In genomic region chr17:31997005-31997404, GRCh38 we compare ENCODE assay signal across 27 cellular contexts.
"Had no signal": no experiment of that assay in that cellular context is flagged by ENCODE, and none has a peak within 500 bp of the region (broad histone marks: within the 10 kb centered on the region; RNA-seq: fewer than 3 reads in every experiment).

No MANE protein-coding gene starts in this region.

- H3K27ac ChIP-seq: SJSA1, SK-N-MC had no signal

- ATAC-seq: HepG2 had no signal

- FAIRE-seq: HepG2, RCC 7860 had no signal

- H3K9me3 ChIP-seq: MG63, SJSA1 had no signal

- H3K4me3 ChIP-seq: MG63, SJSA1, SK-N-MC had no signal

- DNase-seq: IMR-90, Karpas-422, KG1, MG63, NCI-H1092, NCI-H1105 treated with DMSO at 0.1 percent for 48 hours, NCI-H1417 treated with DMSO at 0.1 percent for 48 hours, NCI-H146, NCI-H1694 treated with DMSO at 0.1 percent for 48 hours, NCI-H1930, NCI-H2081, NCI-H2107, NCI-H2171, NCI-H226, NCI-H446, NCI-H510A, NCI-H524 treated with DMSO at 0.1 percent for 48 hours, NCI-H69, NCI-H774, Right ventricle myocardium superior, RPMI8226, SIG-M5, SW 1271 had no signal

- H3K4me1 ChIP-seq: SJSA1 had no signal

- H3K27me3 ChIP-seq: MG63, SJSA1 had no signal
